ENCODE assay signal across 22 cellular contexts in genomic region chr5:124262443-124262842, GRCh38.
DNase-seq lines count a peak whose midpoint lies in the region; TF ChIP-seq lines count a peak whose summit lies in the region.
"Had no signal": no experiment of that assay in that cellular context is flagged by ENCODE, and none has a peak within 500 bp of the region (broad histone marks: within the 10 kb centered on the region; RNA-seq: fewer than 3 reads in every experiment).

No MANE protein-coding gene starts in this region.

- DNase-seq in T47D (ENCODE audit: low read depth in 1 of 2, low spot score in 1 of 2) = peak; percentile 30 to 89
- DNase-seq in breast epithelium (ENCODE audit: low spot score in 2 of 2) = no peak
- no peak for DNase-seq in dorsolateral prefrontal cortex
- peak; percentile 21 for DNase-seq in iPS-NIHi11 (ENCODE audit: low spot score)
- no peak for DNase-seq in DMS114 treated with DMSO at 0.1 percent for 48 hours (lab: John Stamatoyannopoulos, UW; ENCODE audit: unreplicated experiment)
- DNase-seq in stimulated activated CD4-positive, alpha-beta T cell treated with anti-CD3 and anti-CD28 coated beads, Interleukin-4, amount 100 ng/mL, for 4 hours = no peak
- no peak for DNase-seq in hepatic stellate cell (ENCODE audit: low spot score)
- DNase-seq: activated CD4-positive, CD25-positive, alpha-beta regulatory T cell; activated CD8-positive, alpha-beta memory T cell treated with anti-CD3 and anti-CD28 coated beads for 24 hours; activated naive CD8-positive, alpha-beta T cell treated with anti-CD3 and anti-CD28 coated beads, Interleukin-2, amount 10 ng/mL, durations not matched to agents 7 days and 5 days; effector CD8-positive, alpha-beta T cell; esophagus squamous epithelium; hippocampal formation; left colon; NCI-H1048; SJCRH30; stimulated activated CD4-positive, alpha-beta T cell treated with anti-CD3 and anti-CD28 coated beads, Interleukin-15, amount 100 ng/mL, for 24 hours; stimulated activated naive CD4-positive, alpha-beta T cell treated with Interleukin-2 at 50 U/mL for 16 hours; T-helper 2 cell; upper lobe of left lung had no signal

- H3K4me3 ChIP-seq in breast epithelium (no peak overlapping the region), dorsolateral prefrontal cortex (peak overlapping the region in 12 of 59 donors; percentile 1 to 36 (median 16))
- H3K4me3 ChIP-seq: esophagus squamous epithelium, right atrium auricular region, SJCRH30, upper lobe of left lung had no signal

- no peak for TF ChIP-seq CTCF in breast epithelium (IDR thresholded peaks at IDR 0.05)
- TF ChIP-seq CTCF in dorsolateral prefrontal cortex (IDR thresholded peaks at IDR 0.05 in 54 of 56, conservative IDR thresholded peaks at IDR 0.05 in 2 of 56; ENCODE audit: low read depth in 1 of 56, partially characterized antibody in 56 of 56) = no peak

- H3K27ac ChIP-seq in breast epithelium = no peak overlapping the region
- peak overlapping the region in 58 of 59 donors; percentile 80 to 97 (median 92) for H3K27ac ChIP-seq in dorsolateral prefrontal cortex
- peak overlapping the region; percentile 98 for H3K27ac ChIP-seq in temporal lobe (ENCODE audit: low read depth, low read length)
- H3K27ac ChIP-seq: esophagus squamous epithelium, right atrium auricular region, SJCRH30, upper lobe of left lung had no signal

- H3K4me1 ChIP-seq in breast epithelium = no peaks in the 10 kb centered on the region

- no peak for TF ChIP-seq POLR2A in breast epithelium (IDR thresholded peaks at IDR 0.05)

- H3K9me3 ChIP-seq in breast epithelium = no peaks in the 10 kb centered on the region
- H3K9me3 ChIP-seq: esophagus squamous epithelium, right atrium auricular region, SJCRH30, upper lobe of left lung had no signal

- intact Hi-C loops in breast epithelium (cut with DNase I; ENCODE audit: low total_unique reads) (no loop called here), dorsolateral prefrontal cortex (cut with DNase I) (loop anchor here in 1 of 2 donors (10.0 kb wide), 2 partner anchors 132 to 322 kb away; no protein-coding TSS in a partner anchor)

- H3K36me3 ChIP-seq in breast epithelium = no peaks in the 10 kb centered on the region
- H3K36me3 ChIP-seq: esophagus squamous epithelium, right atrium auricular region, SJCRH30, upper lobe of left lung had no signal

- in situ Hi-C loops in T47D (cut with HindIII; ENCODE audit: low pct_unique_long_range_greater_than_20kb, low sequenced_read_pairs) = no loop called here

- no peaks in the 10 kb centered on the region for H3K27me3 ChIP-seq in breast epithelium
- no peaks in the 10 kb centered on the region for H3K27me3 ChIP-seq in dorsolateral prefrontal cortex
- H3K27me3 ChIP-seq: right atrium auricular region, SJCRH30, upper lobe of left lung had no signal

Comparison
In these comparisons a context has a peak if more than half of its experiments do, and no peak if none do; other contexts are left out.
1. DNase-seq: peak in T47D (2 of 2) and iPS-NIHi11 (single experiment); none in breast epithelium (0 of 2), dorsolateral prefrontal cortex (0 of 10), DMS114 treated with DMSO at 0.1 percent for 48 hours (single experiment), stimulated activated CD4-positive, alpha-beta T cell treated with anti-CD3 and anti-CD28 coated beads, Interleukin-4, amount 100 ng/mL, for 4 hours (0 of 2) and hepatic stellate cell (single experiment).
2. H3K27ac ChIP-seq: peak in dorsolateral prefrontal cortex (58 of 59) and temporal lobe (single experiment); none in breast epithelium (0 of 2).